ENCODE assay signal across 1 cellular context in the genomic region with DNA sequence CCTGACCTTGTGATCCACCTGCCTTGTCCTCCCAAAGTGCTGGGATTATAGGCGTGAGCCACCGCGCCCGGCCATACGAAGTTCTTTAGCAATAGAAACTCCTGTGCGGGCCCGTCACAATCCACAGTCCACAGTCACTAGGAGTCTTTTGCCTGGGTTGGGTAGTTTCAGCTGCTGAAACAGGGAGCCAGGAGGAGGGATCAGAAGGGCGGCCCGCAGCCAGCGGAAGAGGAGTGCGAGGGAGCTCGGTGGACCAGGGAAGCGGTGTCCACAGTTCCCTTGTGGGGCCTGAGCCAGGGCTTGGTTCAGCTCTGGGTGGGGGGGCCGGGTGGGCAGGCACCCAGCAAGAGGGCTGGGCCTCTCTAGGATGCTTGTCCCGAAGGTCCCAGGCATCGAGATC.
TF ChIP-seq lines count a peak whose summit lies in the region.

No MANE protein-coding gene starts in this region.

TF ChIP-seq in HEK293T, 16 proteins besides CTCF, POLR2A, EP300 and RAD21:
- TF ChIP-seq TARDBP (IDR thresholded peaks at IDR 0.05) (no peak), FOXA1 (IDR thresholded peaks at IDR 0.05) (no peak), FOXM1 (IDR thresholded peaks at IDR 0.05; ENCODE audit: borderline replicate concordance) (no peak), ELF4 (IDR thresholded peaks at IDR 0.05) (no peak)
